In the genomic region with DNA sequence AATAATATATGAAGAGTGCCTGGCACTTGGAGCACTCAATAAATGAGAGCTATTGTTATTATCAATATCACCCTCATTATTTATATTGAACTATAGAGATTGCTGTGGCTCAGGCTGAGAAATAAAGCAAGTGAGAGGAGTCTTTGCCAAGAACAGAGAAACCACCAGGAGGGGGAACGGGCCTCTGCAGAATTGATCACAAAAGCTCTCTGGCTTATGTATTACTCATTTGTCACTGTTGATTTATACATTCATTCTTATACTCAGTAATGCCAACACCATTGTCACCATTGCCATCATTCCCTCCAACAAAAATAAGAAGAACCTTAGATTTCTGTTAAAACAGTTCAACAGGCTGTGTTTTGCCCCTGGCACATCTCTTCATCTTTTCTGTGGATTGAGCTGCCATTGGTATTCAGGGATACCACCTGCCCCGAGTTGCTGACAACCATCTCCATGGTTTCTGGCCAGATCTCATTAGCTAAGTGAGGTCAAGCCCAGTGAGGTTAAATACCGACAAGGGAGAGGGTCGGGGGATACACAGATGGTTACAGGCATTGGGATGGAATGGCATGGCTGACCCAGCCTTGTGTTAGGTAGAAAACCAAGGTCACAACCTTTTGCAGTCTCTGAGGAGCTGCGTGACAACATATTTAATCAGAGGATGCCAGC, we compare ENCODE assay signal across 1 cellular context.
TF ChIP-seq lines count a peak whose summit lies in the region.

No MANE protein-coding gene starts in this region.

TF ChIP-seq in SK-N-SH, 30 proteins besides CTCF, POLR2A, EP300 and RAD21 (continued from another document):
- TF ChIP-seq, protein P1, sequence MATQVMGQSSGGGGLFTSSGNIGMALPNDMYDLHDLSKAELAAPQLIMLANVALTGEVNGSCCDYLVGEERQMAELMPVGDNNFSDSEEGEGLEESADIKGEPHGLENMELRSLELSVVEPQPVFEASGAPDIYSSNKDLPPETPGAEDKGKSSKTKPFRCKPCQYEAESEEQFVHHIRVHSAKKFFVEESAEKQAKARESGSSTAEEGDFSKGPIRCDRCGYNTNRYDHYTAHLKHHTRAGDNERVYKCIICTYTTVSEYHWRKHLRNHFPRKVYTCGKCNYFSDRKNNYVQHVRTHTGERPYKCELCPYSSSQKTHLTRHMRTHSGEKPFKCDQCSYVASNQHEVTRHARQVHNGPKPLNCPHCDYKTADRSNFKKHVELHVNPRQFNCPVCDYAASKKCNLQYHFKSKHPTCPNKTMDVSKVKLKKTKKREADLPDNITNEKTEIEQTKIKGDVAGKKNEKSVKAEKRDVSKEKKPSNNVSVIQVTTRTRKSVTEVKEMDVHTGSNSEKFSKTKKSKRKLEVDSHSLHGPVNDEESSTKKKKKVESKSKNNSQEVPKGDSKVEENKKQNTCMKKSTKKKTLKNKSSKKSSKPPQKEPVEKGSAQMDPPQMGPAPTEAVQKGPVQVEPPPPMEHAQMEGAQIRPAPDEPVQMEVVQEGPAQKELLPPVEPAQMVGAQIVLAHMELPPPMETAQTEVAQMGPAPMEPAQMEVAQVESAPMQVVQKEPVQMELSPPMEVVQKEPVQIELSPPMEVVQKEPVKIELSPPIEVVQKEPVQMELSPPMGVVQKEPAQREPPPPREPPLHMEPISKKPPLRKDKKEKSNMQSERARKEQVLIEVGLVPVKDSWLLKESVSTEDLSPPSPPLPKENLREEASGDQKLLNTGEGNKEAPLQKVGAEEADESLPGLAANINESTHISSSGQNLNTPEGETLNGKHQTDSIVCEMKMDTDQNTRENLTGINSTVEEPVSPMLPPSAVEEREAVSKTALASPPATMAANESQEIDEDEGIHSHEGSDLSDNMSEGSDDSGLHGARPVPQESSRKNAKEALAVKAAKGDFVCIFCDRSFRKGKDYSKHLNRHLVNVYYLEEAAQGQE (IDR thresholded peaks at IDR 0.05; ENCODE audit: low read depth, low read length) = no peak
